ENCODE assay signal across 9 cellular contexts in the genomic region with DNA sequence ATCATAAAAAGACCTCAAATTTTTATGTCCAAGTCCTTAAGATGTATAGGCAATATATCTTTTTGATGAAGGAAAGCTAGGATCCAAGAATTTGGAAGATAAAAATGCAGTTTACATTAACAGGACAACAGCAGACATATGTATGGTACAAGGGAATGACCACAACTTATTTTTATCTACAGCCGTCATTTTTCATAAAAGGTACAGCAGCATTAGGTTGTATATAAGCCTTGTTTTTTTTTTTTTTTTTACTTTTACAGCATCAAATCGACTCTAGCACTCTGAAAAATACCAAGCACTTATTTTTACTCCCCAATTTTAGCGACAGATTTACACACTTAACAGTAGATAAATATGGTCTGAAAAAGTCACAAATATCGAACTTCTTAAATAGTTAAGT. TPM values are rescaled to one million over a fixed set of nuclear protein-coding genes. Genes with fewer than 3 reads are reported as not detected.
DNase-seq lines count a peak whose midpoint lies in the region; ATAC-seq and TF ChIP-seq lines count a peak whose summit lies in the region.
"Had no signal": no experiment of that assay in that cellular context is flagged by ENCODE, and none has a peak within 500 bp of the region (broad histone marks: within the 10 kb centered on the region; RNA-seq: fewer than 3 reads in every experiment).

No MANE protein-coding gene starts in this region.

- no peaks in the 10 kb centered on the region for H3K9me3 Mint-ChIP-seq in CD14-positive monocyte

- H3K27ac Mint-ChIP-seq in CD14-positive monocyte, result peak overlapping the region in 3 of 7 donors; percentile 90 to 98 (median 94)

- peaks cover 58% of the 10 kb centered on the region for H3K36me3 ChIP-seq in MG63
- H3K36me3 ChIP-seq in neural cell (ENCODE audit: insufficient read depth, low read length), result no peaks in the 10 kb centered on the region

- H3K27me3 Mint-ChIP-seq in CD14-positive monocyte (ENCODE audit: low read depth in 3 of 3), result peaks cover 0 to 2% (median 0%) of the 10 kb centered on the region in 3 donors

- peaks cover 40% of the 10 kb centered on the region for H3K4me1 Mint-ChIP-seq in CD14-positive monocyte

- no peak for TF ChIP-seq EP300 in neural cell (conservative IDR thresholded peaks at IDR 0.05; ENCODE audit: poor library complexity, severe bottlenecking)

- peak overlapping the region; percentile 88 for H3K4me3 ChIP-seq in MG63
- H3K4me3 ChIP-seq in dorsolateral prefrontal cortex, result peak overlapping the region; percentile 66 to 98 (median 92)
- peak overlapping the region; percentile 74 for H3K4me3 ChIP-seq in neural cell (ENCODE audit: low read length)

- intact Hi-C loops in CD14-positive monocyte (cut with micrococcal nuclease), result loop anchor here in 1 of 2 donors (10.0 kb wide), 1 partner anchor 666 kb away; a partner anchor contains a TSS
- intact Hi-C loops in dorsolateral prefrontal cortex (cut with DNase I), result loop anchor here in 1 of 2 donors (10.0 kb wide), 1 partner anchor 174 kb away; a partner anchor contains a TSS

- peaks cover 59% of the 10 kb centered on the region for H3K79me2 ChIP-seq in neural cell (replicated peaks; ENCODE audit: insufficient read depth, low read length)

- H3K9me3 ChIP-seq in MG63, result no peaks in the 10 kb centered on the region
- H3K9me3 ChIP-seq in neural cell (ENCODE audit: low read length), result no peaks in the 10 kb centered on the region

- peaks cover 3% of the 10 kb centered on the region for H3F3A ChIP-seq in neural cell (ENCODE audit: insufficient read depth, low read length, poor library complexity, severe bottlenecking)

- DNase-seq in CD14-positive monocyte (ENCODE audit: low spot score) (no peak), MG63 (no peak), dorsolateral prefrontal cortex (no peak), GOT3 (lab: John Stamatoyannopoulos, UW) (no peak), HCEC 1CT (no peak)
- no peak for DNase-seq in stimulated activated CD4-positive, alpha-beta T cell treated with anti-CD3 and anti-CD28 coated beads, Interleukin-4, amount 100 ng/mL, for 24 hours
- DNase-seq: stimulated activated naive CD4-positive, alpha-beta T cell had no signal

- H3K4me2 ChIP-seq in neural cell (ENCODE audit: low read length), result peak overlapping the region; percentile 65

- TF ChIP-seq RAD21 in neural cell (conservative IDR thresholded peaks at IDR 0.05), result no peak

- H3K9me2 ChIP-seq in neural cell (ENCODE audit: insufficient read depth, low read length), result no peaks in the 10 kb centered on the region

- H4K20me1 ChIP-seq in neural cell (ENCODE audit: insufficient read depth), result peaks cover 18% of the 10 kb centered on the region

- H3K27me3 ChIP-seq in MG63, result no peaks in the 10 kb centered on the region
- H3K27me3 ChIP-seq in dorsolateral prefrontal cortex, result no peaks in the 10 kb centered on the region
- no peaks in the 10 kb centered on the region for H3K27me3 ChIP-seq in neural cell (ENCODE audit: insufficient read depth, low read depth, low read length)

- peak overlapping the region; percentile 82 to 97 for H3K4me3 Mint-ChIP-seq in CD14-positive monocyte

- peak overlapping the region; percentile 98 for H3K9ac ChIP-seq in neural cell (ENCODE audit: low read length)

- ATAC-seq in HG03045 (IDR thresholded peaks at IDR 0.05; ENCODE audit: unreplicated experiment), result no peak

- peaks cover 19 to 21% of the 10 kb centered on the region in 2 donors for H3K36me3 Mint-ChIP-seq in CD14-positive monocyte

- TF ChIP-seq CTCF in CD14-positive monocyte (IDR thresholded peaks at IDR 0.05), result no peak
- no peak for TF ChIP-seq CTCF in dorsolateral prefrontal cortex (IDR thresholded peaks at IDR 0.05 in 54 of 56, conservative IDR thresholded peaks at IDR 0.05 in 2 of 56; ENCODE audit: low read depth in 1 of 56, partially characterized antibody in 56 of 56)
- no peak for TF ChIP-seq CTCF in neural cell (IDR thresholded peaks at IDR 0.05; ENCODE audit: poor library complexity, severe bottlenecking)

- no peak overlapping the region for H2AFZ ChIP-seq in neural cell (ENCODE audit: low read depth, low read length)

- H3K27ac ChIP-seq in dorsolateral prefrontal cortex (peak overlapping the region in 14 of 59 donors; percentile 6 to 99 (median 95)), neural cell (ENCODE audit: low read length) (peak overlapping the region; percentile 94)

TF ChIP-seq in neural cell, 6 proteins besides CTCF, POLR2A, EP300 and RAD21:
- TF ChIP-seq MXI1 (conservative IDR thresholded peaks at IDR 0.05; ENCODE audit: poor library complexity, severe bottlenecking) (no peak), SMC3 (conservative IDR thresholded peaks at IDR 0.05; ENCODE audit: poor library complexity) (no peak), POLR2AphosphoS5 (IDR thresholded peaks at IDR 0.05) (no peak), TAF1 (IDR thresholded peaks at IDR 0.05; ENCODE audit: low read depth) (no peak), EZH2 (IDR thresholded peaks at IDR 0.05; ENCODE audit: borderline replicate concordance, insufficient read depth, low read length, poor library complexity, severe bottlenecking) (no peak)
- TF ChIP-seq, protein P1, sequence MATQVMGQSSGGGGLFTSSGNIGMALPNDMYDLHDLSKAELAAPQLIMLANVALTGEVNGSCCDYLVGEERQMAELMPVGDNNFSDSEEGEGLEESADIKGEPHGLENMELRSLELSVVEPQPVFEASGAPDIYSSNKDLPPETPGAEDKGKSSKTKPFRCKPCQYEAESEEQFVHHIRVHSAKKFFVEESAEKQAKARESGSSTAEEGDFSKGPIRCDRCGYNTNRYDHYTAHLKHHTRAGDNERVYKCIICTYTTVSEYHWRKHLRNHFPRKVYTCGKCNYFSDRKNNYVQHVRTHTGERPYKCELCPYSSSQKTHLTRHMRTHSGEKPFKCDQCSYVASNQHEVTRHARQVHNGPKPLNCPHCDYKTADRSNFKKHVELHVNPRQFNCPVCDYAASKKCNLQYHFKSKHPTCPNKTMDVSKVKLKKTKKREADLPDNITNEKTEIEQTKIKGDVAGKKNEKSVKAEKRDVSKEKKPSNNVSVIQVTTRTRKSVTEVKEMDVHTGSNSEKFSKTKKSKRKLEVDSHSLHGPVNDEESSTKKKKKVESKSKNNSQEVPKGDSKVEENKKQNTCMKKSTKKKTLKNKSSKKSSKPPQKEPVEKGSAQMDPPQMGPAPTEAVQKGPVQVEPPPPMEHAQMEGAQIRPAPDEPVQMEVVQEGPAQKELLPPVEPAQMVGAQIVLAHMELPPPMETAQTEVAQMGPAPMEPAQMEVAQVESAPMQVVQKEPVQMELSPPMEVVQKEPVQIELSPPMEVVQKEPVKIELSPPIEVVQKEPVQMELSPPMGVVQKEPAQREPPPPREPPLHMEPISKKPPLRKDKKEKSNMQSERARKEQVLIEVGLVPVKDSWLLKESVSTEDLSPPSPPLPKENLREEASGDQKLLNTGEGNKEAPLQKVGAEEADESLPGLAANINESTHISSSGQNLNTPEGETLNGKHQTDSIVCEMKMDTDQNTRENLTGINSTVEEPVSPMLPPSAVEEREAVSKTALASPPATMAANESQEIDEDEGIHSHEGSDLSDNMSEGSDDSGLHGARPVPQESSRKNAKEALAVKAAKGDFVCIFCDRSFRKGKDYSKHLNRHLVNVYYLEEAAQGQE (IDR thresholded peaks at IDR 0.05; ENCODE audit: borderline replicate concordance), result no peak

RNA-seq across cellular contexts. Expression of a gene that starts 1.3 kb away (rescaled TPM):
- polyA plus RNA-seq in CD14-positive monocyte (10 to 100 TPM; 75.6 to 76.2 TPM), neural cell (165 and 201 TPM in 2 replicates)
- total RNA-seq in MG63 (2014; rRNA removed; shearing (Covaris generic); ENCODE audit: low replicate concordance), result 40.0 and 46.4 TPM in 2 replicates
- total RNA-seq in dorsolateral prefrontal cortex, result 10 to 100 TPM; 59.4 to 96.0 (median 77.6) TPM
- polyA minus RNA-seq in neural cell, result 205 and 238 TPM in 2 replicates

RNA-seq across cellular contexts. Expression of a gene that starts 19.2 kb away (rescaled TPM):
- 10 to 100 TPM; 71.7 to 89.7 TPM for polyA plus RNA-seq in CD14-positive monocyte
- total RNA-seq in MG63 (2014; rRNA removed; shearing (Covaris generic); ENCODE audit: low replicate concordance), result 36.5 and 47.0 TPM in 2 replicates
- 100 to 1,000 TPM in 6 of 120 experiments, 10 to 100 TPM in 114; 40.7 to 123 (median 66.8) TPM for total RNA-seq in dorsolateral prefrontal cortex
- 97.1 and 100 TPM in 2 replicates for polyA plus RNA-seq in neural cell
- polyA minus RNA-seq in neural cell, result 137 and 157 TPM in 2 replicates
